ENCODE assay signal across 19 cellular contexts in the genomic region with DNA sequence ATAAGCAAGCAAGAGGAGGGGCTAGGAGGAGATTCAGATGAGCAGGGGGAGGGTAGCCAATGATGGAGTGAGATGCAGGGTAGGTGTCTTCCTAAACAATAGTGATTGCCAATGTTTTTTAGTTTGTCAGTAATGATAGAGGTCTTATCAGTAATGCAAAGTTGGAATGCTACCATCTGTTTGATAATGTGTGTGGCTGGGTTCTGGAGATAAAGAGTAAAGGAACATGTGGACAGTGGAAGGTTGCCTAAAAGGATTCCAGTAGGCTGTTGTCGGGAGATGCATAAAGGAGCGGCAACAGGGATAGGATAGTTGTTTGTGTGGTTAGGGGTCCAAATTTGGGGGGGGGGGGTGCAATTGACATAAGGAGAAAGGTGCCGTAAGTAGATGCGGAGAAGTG. TPM values are rescaled to one million over a fixed set of nuclear protein-coding genes. Genes with fewer than 3 reads are reported as not detected.
"Had no signal": no experiment of that assay in that cellular context is flagged by ENCODE, and none has a peak within 500 bp of the region (broad histone marks: within the 10 kb centered on the region; RNA-seq: fewer than 3 reads in every experiment).

No MANE protein-coding gene starts in this region.

- H3K4me1 Mint-ChIP-seq: nephron had no signal

- ATAC-seq: activated CD8-positive, alpha-beta memory T cell treated with anti-CD3 and anti-CD28 coated beads, Interleukin-2, amount 10 ng/mL, durations not matched to agents 7 days and 5 days; left cardiac atrium; psoas muscle; right lobe of liver; stimulated activated naive B cell treated with anti-CD40 and anti-IgM and Interleukin-4, amounts not matched to agents 10 μg/mL and 1 μg/mL and 100 μg/mL, for 72 hours had no signal

- H3K4me3 ChIP-seq: ascending aorta, esophagus muscularis mucosa, psoas muscle, right lobe of liver, spleen, suprapubic skin had no signal

- DNase-seq: activated CD4-positive, alpha-beta T cell treated with anti-CD3 and anti-CD28 coated beads for 1 hour; activated CD8-positive, alpha-beta memory T cell treated with anti-CD3 and anti-CD28 coated beads, Interleukin-2, amount 10 ng/mL, durations not matched to agents 7 days and 5 days; immature natural killer cell; left cardiac atrium; psoas muscle; right lobe of liver; spleen; stimulated activated CD4-positive, alpha-beta T cell treated with anti-CD3 and anti-CD28 coated beads, Interleukin-1b, Interleukin-23, amount 100 ng/mL, for 48 hours; stimulated activated naive B cell treated with anti-CD40 and anti-IgM and Interleukin-4, amounts not matched to agents 10 μg/mL and 1 μg/mL and 100 μg/mL, for 72 hours had no signal

- H3K36me3 ChIP-seq: ascending aorta, esophagus muscularis mucosa, right lobe of liver, spleen, suprapubic skin had no signal

- H3K27me3 ChIP-seq: ascending aorta, esophagus muscularis mucosa, right lobe of liver, spleen, suprapubic skin had no signal

- H3K36me3 Mint-ChIP-seq: type B pancreatic cell had no signal

- H3K4me3 Mint-ChIP-seq: activated CD8-positive, alpha-beta memory T cell treated with anti-CD3 and anti-CD28 coated beads, Interleukin-2, amount 10 ng/mL, durations not matched to agents 7 days and 5 days; nephron; stimulated activated naive B cell treated with anti-CD40 and anti-IgM and Interleukin-4, amounts not matched to agents 10 μg/mL and 1 μg/mL and 100 μg/mL, for 72 hours; type B pancreatic cell had no signal

- H3K4me1 ChIP-seq: ascending aorta, esophagus muscularis mucosa, psoas muscle had no signal

- H3K27ac Mint-ChIP-seq: activated CD8-positive, alpha-beta memory T cell treated with anti-CD3 and anti-CD28 coated beads, Interleukin-2, amount 10 ng/mL, durations not matched to agents 7 days and 5 days; nephron; type B pancreatic cell had no signal

- H3K9me3 ChIP-seq: ascending aorta, psoas muscle, right lobe of liver had no signal

- H3K27ac ChIP-seq: ascending aorta, esophagus muscularis mucosa, psoas muscle, right lobe of liver, suprapubic skin had no signal

- H3K27me3 Mint-ChIP-seq: activated CD8-positive, alpha-beta memory T cell treated with anti-CD3 and anti-CD28 coated beads, Interleukin-2, amount 10 ng/mL, durations not matched to agents 7 days and 5 days; stimulated activated naive B cell treated with anti-CD40 and anti-IgM and Interleukin-4, amounts not matched to agents 10 μg/mL and 1 μg/mL and 100 μg/mL, for 72 hours had no signal

RNA-seq across cellular contexts. Expression of gene TESPA1, which starts 52.5 kb away (rescaled TPM):
- total RNA-seq: ascending aorta, bronchial epithelial cell, chondrocyte, dermis microvascular lymphatic vessel endothelial cell, fibroblast of villous mesenchyme, mammary epithelial cell had no signal
